Comparison of ENCODE assay signal across 17 cellular contexts in the genomic region with DNA sequence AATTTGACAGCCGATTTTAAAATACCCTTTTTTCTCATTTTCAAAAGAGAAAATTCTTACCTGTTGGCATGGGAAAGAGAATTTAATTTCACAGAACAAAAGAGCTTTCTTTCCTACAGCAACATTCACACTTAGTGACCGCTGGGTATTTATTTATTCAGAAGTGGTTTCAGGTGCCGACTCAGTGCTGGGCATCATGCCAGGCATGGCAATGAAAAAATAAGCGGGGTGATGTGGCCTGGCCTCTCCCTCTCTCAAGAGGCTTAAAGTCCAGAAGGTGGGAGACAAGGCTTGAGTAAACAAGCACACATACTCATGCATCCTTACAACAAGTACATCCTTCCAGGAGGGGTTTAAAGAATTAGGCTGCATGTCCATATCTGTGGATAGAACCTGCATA. TPM values are rescaled to one million over a fixed set of nuclear protein-coding genes. Genes with fewer than 3 reads are reported as not detected.
DNase-seq lines count a peak whose midpoint lies in the region; ATAC-seq and TF ChIP-seq lines count a peak whose summit lies in the region.
"Had no signal": no experiment of that assay in that cellular context is flagged by ENCODE, and none has a peak within 500 bp of the region (broad histone marks: within the 10 kb centered on the region; RNA-seq: fewer than 3 reads in every experiment).

No MANE protein-coding gene starts in this region.

- H2BK5ac ChIP-seq in H9 (ENCODE audit: insufficient read length, low read length) = no peak overlapping the region

- H3K18ac ChIP-seq in H9 (ENCODE audit: insufficient read length, low read depth, low read length) = no peak overlapping the region

- H3K4me1 ChIP-seq in H9 (ENCODE audit: insufficient read depth, low read length) (no peaks in the 10 kb centered on the region), mucosa of descending colon (ENCODE audit: low read depth) (no peaks in the 10 kb centered on the region), ovary (ENCODE audit: insufficient read depth) (no peaks in the 10 kb centered on the region)
- H3K4me1 ChIP-seq: foreskin keratinocyte had no signal

- H3K79me1 ChIP-seq in H9 (ENCODE audit: insufficient read depth, low read depth, low read length, poor library complexity, severe bottlenecking) = no peaks in the 10 kb centered on the region

- H3K23ac ChIP-seq in H9 (ENCODE audit: insufficient read length, low read depth, low read length) = no peak overlapping the region

- peaks cover 5% of the 10 kb centered on the region in 2 experiments for H3K9me3 Mint-ChIP-seq in H9
- H3K9me3 Mint-ChIP-seq in activated T-helper 2 cell treated with anti-CD3 and anti-CD28 coated beads, Interferon-gamma antibody, Interleukin-2, Interleukin-4, amounts not matched to agents 10 μg/mL and 5 μg/mL and 100 μg/mL, durations not matched to agents 14 hours and 24 hours and 36 hours = peaks cover 6% of the 10 kb centered on the region

- no peak overlapping the region for H3K14ac ChIP-seq in H9 (ENCODE audit: insufficient read depth, low read length)

- H2AFZ ChIP-seq in H9 (ENCODE audit: low read length) = no peak overlapping the region
- H2AFZ ChIP-seq: GM23338 had no signal

- H3K9me3 ChIP-seq in H9 (ENCODE audit: control insufficient read depth, low read depth, low read length) (no peaks in the 10 kb centered on the region), mucosa of descending colon (no peaks in the 10 kb centered on the region), ovary (no peaks in the 10 kb centered on the region)
- H3K9me3 ChIP-seq: neutrophil had no signal

- no peak for DNase-seq in H9
- DNase-seq in NCI-H2029 treated with DMSO at 0.1 percent for 48 hours (lab: John Stamatoyannopoulos, UW) = peak; percentile 90
- peak; percentile 64 for DNase-seq in SHP77 treated with DMSO at 0.1 percent for 48 hours (lab: John Stamatoyannopoulos, UW)
- peak in 2 of 3 donors; percentile 30 to 38 for DNase-seq in mucosa of descending colon
- no peak for DNase-seq in ovary
- DNase-seq in activated T-helper 2 cell treated with anti-CD3 and anti-CD28 coated beads, Interferon-gamma antibody, Interleukin-2, Interleukin-4, amounts not matched to agents 10 μg/mL and 5 μg/mL and 100 μg/mL, durations not matched to agents 14 hours and 24 hours and 36 hours (ENCODE audit: low spot score) = no peak
- DNase-seq: activated naive CD4-positive, alpha-beta T cell treated with anti-CD3 and anti-CD28 coated beads, Interleukin-2, amount 50 U/mL, for 16 hours; foreskin keratinocyte; left cardiac atrium; NK-92 treated with Interleukin-12 subunit alpha and Interleukin-12 subunit beta, amount 100 ng/mL, for 24 hours; SW 1271 had no signal

- no peak overlapping the region for H3K4me2 ChIP-seq in H9 (ENCODE audit: insufficient read depth, insufficient read length, low read length)
- H3K4me2 ChIP-seq: GM23338 had no signal

- H2AK5ac ChIP-seq in H9 (ENCODE audit: insufficient read length, low read length) = no peak overlapping the region

- H3K56ac ChIP-seq in H9 (ENCODE audit: insufficient read length, low read depth, low read length) = no peak overlapping the region

- no peak for TF ChIP-seq POLR2A in ovary (IDR thresholded peaks at IDR 0.05)

- H3K27ac Mint-ChIP-seq in H9 = peak overlapping the region in 2 of 3 experiments; percentile 40 to 41; a peak in 1 of 7 replicates
- no peak overlapping the region for H3K27ac Mint-ChIP-seq in activated T-helper 2 cell treated with anti-CD3 and anti-CD28 coated beads, Interferon-gamma antibody, Interleukin-2, Interleukin-4, amounts not matched to agents 10 μg/mL and 5 μg/mL and 100 μg/mL, durations not matched to agents 14 hours and 24 hours and 36 hours
- H3K27ac Mint-ChIP-seq: GM23338 had no signal

- no peaks in the 10 kb centered on the region for H3K79me2 ChIP-seq in H9 (ENCODE audit: insufficient read depth, low read length)

- H2BK15ac ChIP-seq in H9 (ENCODE audit: low read depth, low read length) = no peak overlapping the region

- TF ChIP-seq EP300 in ovary (IDR thresholded peaks at IDR 0.05) = no peak

- H4K91ac ChIP-seq in H9 (ENCODE audit: insufficient read length, low read depth, low read length) = no peak overlapping the region

- H3K27me3 ChIP-seq in H9 (ENCODE audit: insufficient read depth, low read length) = no peaks in the 10 kb centered on the region
- no peaks in the 10 kb centered on the region for H3K27me3 ChIP-seq in ovary
- H3K27me3 ChIP-seq: foreskin keratinocyte had no signal

- H3K4me1 Mint-ChIP-seq in H9 = peaks cover 10 to 14% of the 10 kb centered on the region in 2 experiments
- H3K4me1 Mint-ChIP-seq in activated T-helper 2 cell treated with anti-CD3 and anti-CD28 coated beads, Interferon-gamma antibody, Interleukin-2, Interleukin-4, amounts not matched to agents 10 μg/mL and 5 μg/mL and 100 μg/mL, durations not matched to agents 14 hours and 24 hours and 36 hours (ENCODE audit: low read depth) = no peaks in the 10 kb centered on the region

- no peak overlapping the region for H2BK20ac ChIP-seq in H9 (ENCODE audit: low read depth, low read length, poor library complexity, severe bottlenecking)

- H3K4ac ChIP-seq in H9 (ENCODE audit: low read depth, low read length) = no peak overlapping the region

- H3K9ac ChIP-seq in H9 (ENCODE audit: extremely low read depth, insufficient read length, low read length) = no peak overlapping the region

- ATAC-seq in mucosa of descending colon (peak; percentile 68), GM18498 (IDR thresholded peaks at IDR 0.05; ENCODE audit: unreplicated experiment) (no peak), HG02610 (IDR thresholded peaks at IDR 0.05; ENCODE audit: unreplicated experiment) (no peak)
- ATAC-seq: foreskin keratinocyte, GM23338, HepG2, left cardiac atrium had no signal

- H3K4me3 Mint-ChIP-seq in H9 = no peak overlapping the region
- H3K4me3 Mint-ChIP-seq in activated T-helper 2 cell treated with anti-CD3 and anti-CD28 coated beads, Interferon-gamma antibody, Interleukin-2, Interleukin-4, amounts not matched to agents 10 μg/mL and 5 μg/mL and 100 μg/mL, durations not matched to agents 14 hours and 24 hours and 36 hours (ENCODE audit: low read depth) = no peak overlapping the region
- H3K4me3 Mint-ChIP-seq: GM23338 had no signal

- TF ChIP-seq CTCF in H9 (conservative IDR thresholded peaks at IDR 0.05) (no peak), mucosa of descending colon (IDR thresholded peaks at IDR 0.05) (no peak), ovary (IDR thresholded peaks at IDR 0.05) (no peak)

- WGBS in H9 (ENCODE audit: extremely low coverage, insufficient read length, low lambda C conversion rate) = no CpG with 5 or more reads among the region's 4 CpGs
- 57 to 70% (median 59%) methylated on average over 4 of the region's 4 CpGs for WGBS in ovary, 3 donors

- H3K27ac ChIP-seq in H9 (ENCODE audit: insufficient read length, low read depth, low read length) (no peak overlapping the region), ovary (no peak overlapping the region)
- H3K27ac ChIP-seq: foreskin keratinocyte, neutrophil had no signal

- H3K36me3 Mint-ChIP-seq in H9 (ENCODE audit: insufficient read depth in 1 of 3, low read depth in 3 of 3) = peaks cover 4 to 6% (median 6%) of the 10 kb centered on the region in 3 experiments; a peak in 6 of 7 replicates
- H3K36me3 Mint-ChIP-seq in activated T-helper 2 cell treated with anti-CD3 and anti-CD28 coated beads, Interferon-gamma antibody, Interleukin-2, Interleukin-4, amounts not matched to agents 10 μg/mL and 5 μg/mL and 100 μg/mL, durations not matched to agents 14 hours and 24 hours and 36 hours (ENCODE audit: low read depth) = no peaks in the 10 kb centered on the region

- no peak overlapping the region for H4K8ac ChIP-seq in H9 (replicated peaks; ENCODE audit: insufficient read length, low read depth, low read length)

- intact Hi-C loops in mucosa of descending colon (cut with DNase I, micrococcal nuclease) = no loop called here
- intact Hi-C loops in ovary (cut with DNase I) = no loop called here
- intact Hi-C loops in activated T-helper 2 cell treated with anti-CD3 and anti-CD28 coated beads, Interferon-gamma antibody, Interleukin-2, Interleukin-4, amounts not matched to agents 10 μg/mL and 5 μg/mL and 100 μg/mL, durations not matched to agents 14 hours and 24 hours and 36 hours (cut with micrococcal nuclease) = no loop called here

- H4K5ac ChIP-seq in H9 (ENCODE audit: insufficient read length, low read depth, low read length) = no peak overlapping the region

- H2BK12ac ChIP-seq in H9 (ENCODE audit: insufficient read length, low read depth, low read length) = no peak overlapping the region

- H3K27me3 Mint-ChIP-seq in H9 (ENCODE audit: low read depth) = peaks cover 9% of the 10 kb centered on the region
- H3K27me3 Mint-ChIP-seq in activated T-helper 2 cell treated with anti-CD3 and anti-CD28 coated beads, Interferon-gamma antibody, Interleukin-2, Interleukin-4, amounts not matched to agents 10 μg/mL and 5 μg/mL and 100 μg/mL, durations not matched to agents 14 hours and 24 hours and 36 hours (ENCODE audit: low read depth) = no peaks in the 10 kb centered on the region

- H3K23me2 ChIP-seq in H9 (ENCODE audit: insufficient read length, low read depth, low read length, poor library complexity, severe bottlenecking) = no peaks in the 10 kb centered on the region

- no peak overlapping the region for H2BK120ac ChIP-seq in H9 (ENCODE audit: low read depth, low read length, poor library complexity, severe bottlenecking)

- H3K36me3 ChIP-seq in mucosa of descending colon (ENCODE audit: low read depth) = no peaks in the 10 kb centered on the region
- no peaks in the 10 kb centered on the region for H3K36me3 ChIP-seq in ovary
- H3K36me3 ChIP-seq: neutrophil had no signal

- no peak overlapping the region for H3T11ph ChIP-seq in H9 (ENCODE audit: low read length)

- no peaks in the 10 kb centered on the region for H4K20me1 ChIP-seq in H9 (ENCODE audit: control insufficient read depth, insufficient read depth, insufficient read length)

- H3K4me3 ChIP-seq in mucosa of descending colon = no peak overlapping the region
- H3K4me3 ChIP-seq in ovary = no peak overlapping the region
- H3K4me3 ChIP-seq: GM23338 had no signal

RNA-seq across cellular contexts. Expression of a gene that starts 4.1 kb away (rescaled TPM):
- total RNA-seq in H9 (2021) (0.59 and 0.77 TPM in 2 replicates), mucosa of descending colon (10 to 100 TPM in 1 of 3 donors, 1 to 10 TPM in 2; 1.4 to 23.6 (median 3.9) TPM), ovary (1 to 10 TPM in 3 of 7 donors, under 1 TPM in 1, not detected in 3; 0.65 to 4.7 (median 4.4) TPM)
- polyA plus RNA-seq in ovary = 1 to 10 TPM in 1 of 2 donors, under 1 TPM in 1; 0.25 to 2.3 TPM
- total RNA-seq in activated T-helper 2 cell treated with anti-CD3 and anti-CD28 coated beads, Interferon-gamma antibody, Interleukin-2, Interleukin-4, amounts not matched to agents 10 μg/mL and 5 μg/mL and 100 μg/mL, durations not matched to agents 14 hours and 24 hours and 36 hours = not detected in 2 replicates
- total RNA-seq: dermis microvascular lymphatic vessel endothelial cell, foreskin keratinocyte, GM23338, HepG2 had no signal
- polyA plus RNA-seq: foreskin keratinocyte, HepG2 had no signal

Comparison
In these comparisons a context has a peak if more than half of its experiments do, and no peak if none do; other contexts are left out.
1. DNase-seq: peak in NCI-H2029 treated with DMSO at 0.1 percent for 48 hours (single experiment), SHP77 treated with DMSO at 0.1 percent for 48 hours (single experiment) and mucosa of descending colon (2 of 3); none in H9 (single experiment), ovary (0 of 5) and activated T-helper 2 cell treated with anti-CD3 and anti-CD28 coated beads, Interferon-gamma antibody, Interleukin-2, Interleukin-4, amounts not matched to agents 10 μg/mL and 5 μg/mL and 100 μg/mL, durations not matched to agents 14 hours and 24 hours and 36 hours (single experiment).